In the genomic region with DNA sequence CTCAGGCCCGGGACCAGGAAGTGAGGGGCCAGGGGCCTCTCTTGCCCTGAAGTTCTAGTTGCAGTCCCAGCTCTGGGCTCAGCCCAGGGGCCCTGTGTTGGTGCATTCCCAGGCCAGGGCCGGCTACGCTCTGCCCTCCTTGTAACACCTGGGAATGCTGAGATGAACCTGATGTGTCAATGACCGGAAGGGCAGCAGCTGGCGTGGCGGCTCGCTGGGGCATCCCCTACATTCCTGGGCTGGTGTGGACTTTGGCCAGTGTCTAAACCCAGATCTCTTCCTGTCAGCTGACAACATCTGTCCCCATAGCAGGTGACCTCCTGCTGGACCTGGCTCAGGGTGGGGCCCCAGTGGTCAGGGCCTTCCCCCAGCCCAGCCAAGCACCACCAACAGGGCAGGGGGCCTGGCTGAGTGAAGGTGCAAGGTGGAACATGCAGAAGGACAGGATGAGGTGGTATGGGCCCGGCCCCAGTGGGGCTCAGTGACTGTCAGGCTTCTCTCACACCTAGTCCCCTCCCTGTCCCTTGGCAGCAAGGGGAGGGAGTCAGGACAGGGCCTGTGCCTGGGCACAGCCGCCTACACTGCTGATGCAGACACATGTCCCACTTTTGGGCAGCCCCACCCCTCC, we compare ENCODE assay signal across 1 cellular context.
TF ChIP-seq lines count a peak whose summit lies in the region.

No MANE protein-coding gene starts in this region.

TF ChIP-seq in HepG2, 621 proteins besides CTCF, POLR2A, EP300 and RAD21 (continued from another document):
- TF ChIP-seq, protein P1, sequence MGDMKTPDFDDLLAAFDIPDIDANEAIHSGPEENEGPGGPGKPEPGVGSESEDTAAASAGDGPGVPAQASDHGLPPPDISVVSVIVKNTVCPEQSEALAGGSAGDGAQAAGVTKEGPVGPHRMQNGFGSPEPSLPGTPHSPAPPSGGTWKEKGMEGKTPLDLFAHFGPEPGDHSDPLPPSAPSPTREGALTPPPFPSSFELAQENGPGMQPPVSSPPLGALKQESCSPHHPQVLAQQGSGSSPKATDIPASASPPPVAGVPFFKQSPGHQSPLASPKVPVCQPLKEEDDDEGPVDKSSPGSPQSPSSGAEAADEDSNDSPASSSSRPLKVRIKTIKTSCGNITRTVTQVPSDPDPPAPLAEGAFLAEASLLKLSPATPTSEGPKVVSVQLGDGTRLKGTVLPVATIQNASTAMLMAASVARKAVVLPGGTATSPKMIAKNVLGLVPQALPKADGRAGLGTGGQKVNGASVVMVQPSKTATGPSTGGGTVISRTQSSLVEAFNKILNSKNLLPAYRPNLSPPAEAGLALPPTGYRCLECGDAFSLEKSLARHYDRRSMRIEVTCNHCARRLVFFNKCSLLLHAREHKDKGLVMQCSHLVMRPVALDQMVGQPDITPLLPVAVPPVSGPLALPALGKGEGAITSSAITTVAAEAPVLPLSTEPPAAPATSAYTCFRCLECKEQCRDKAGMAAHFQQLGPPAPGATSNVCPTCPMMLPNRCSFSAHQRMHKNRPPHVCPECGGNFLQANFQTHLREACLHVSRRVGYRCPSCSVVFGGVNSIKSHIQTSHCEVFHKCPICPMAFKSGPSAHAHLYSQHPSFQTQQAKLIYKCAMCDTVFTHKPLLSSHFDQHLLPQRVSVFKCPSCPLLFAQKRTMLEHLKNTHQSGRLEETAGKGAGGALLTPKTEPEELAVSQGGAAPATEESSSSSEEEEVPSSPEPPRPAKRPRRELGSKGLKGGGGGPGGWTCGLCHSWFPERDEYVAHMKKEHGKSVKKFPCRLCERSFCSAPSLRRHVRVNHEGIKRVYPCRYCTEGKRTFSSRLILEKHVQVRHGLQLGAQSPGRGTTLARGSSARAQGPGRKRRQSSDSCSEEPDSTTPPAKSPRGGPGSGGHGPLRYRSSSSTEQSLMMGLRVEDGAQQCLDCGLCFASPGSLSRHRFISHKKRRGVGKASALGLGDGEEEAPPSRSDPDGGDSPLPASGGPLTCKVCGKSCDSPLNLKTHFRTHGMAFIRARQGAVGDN (CRISPR knock-in tag; IDR thresholded peaks at IDR 0.05), result peak; percentile 100
- TF ChIP-seq, protein P2, sequence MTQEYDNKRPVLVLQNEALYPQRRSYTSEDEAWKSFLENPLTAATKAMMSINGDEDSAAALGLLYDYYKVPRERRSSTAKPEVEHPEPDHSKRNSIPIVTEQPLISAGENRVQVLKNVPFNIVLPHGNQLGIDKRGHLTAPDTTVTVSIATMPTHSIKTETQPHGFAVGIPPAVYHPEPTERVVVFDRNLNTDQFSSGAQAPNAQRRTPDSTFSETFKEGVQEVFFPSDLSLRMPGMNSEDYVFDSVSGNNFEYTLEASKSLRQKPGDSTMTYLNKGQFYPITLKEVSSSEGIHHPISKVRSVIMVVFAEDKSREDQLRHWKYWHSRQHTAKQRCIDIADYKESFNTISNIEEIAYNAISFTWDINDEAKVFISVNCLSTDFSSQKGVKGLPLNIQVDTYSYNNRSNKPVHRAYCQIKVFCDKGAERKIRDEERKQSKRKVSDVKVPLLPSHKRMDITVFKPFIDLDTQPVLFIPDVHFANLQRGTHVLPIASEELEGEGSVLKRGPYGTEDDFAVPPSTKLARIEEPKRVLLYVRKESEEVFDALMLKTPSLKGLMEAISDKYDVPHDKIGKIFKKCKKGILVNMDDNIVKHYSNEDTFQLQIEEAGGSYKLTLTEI (CRISPR knock-in tag; conservative IDR thresholded peaks at IDR 0.05), result no peak
TF ChIP-seq in HepG2: peak in this region for 378.
